9 cellular contexts compared by ENCODE assay signal in genomic region chr4:74376888-74377483, GRCh38. TPM values are rescaled to one million over a fixed set of nuclear protein-coding genes. Genes with fewer than 3 reads are reported as not detected.
DNase-seq lines count a peak whose midpoint lies in the region; ATAC-seq and TF ChIP-seq lines count a peak whose summit lies in the region.
"Had no signal": no experiment of that assay in that cellular context is flagged by ENCODE, and none has a peak within 500 bp of the region (broad histone marks: within the 10 kb centered on the region; RNA-seq: fewer than 3 reads in every experiment).

No MANE protein-coding gene starts in this region.

- POLR2A ChIA-PET in HCT116 (lab: Charles Lee), result interaction anchor here (0.6 to 1.8 kb wide), 9 partner anchors 69 to 294 kb away, joined by 3 to 12 read pairs (median 3); partner anchors contain the start of gene AREG

- H3K9me2 ChIP-seq in HCT116 (ENCODE audit: insufficient read depth), result no peaks in the 10 kb centered on the region

- no peak for TF ChIP-seq POLR2A in HCT116 (IDR thresholded peaks at IDR 0.05; ENCODE audit: borderline replicate concordance, extremely low read depth, insufficient read depth, insufficient read length)

- CTCF ChIA-PET in HCT116 (lab: Charles Lee), result interaction anchor here (0.7 to 2.0 kb wide), 9 partner anchors 9 to 294 kb away, joined by 3 to 10 read pairs (median 4); no protein-coding TSS in a partner anchor

- ATAC-seq in HCT116 (no peak), GM19397 (IDR thresholded peaks at IDR 0.05; ENCODE audit: unreplicated experiment) (no peak)

- 53% methylated on average over 4 of the region's 4 CpGs for WGBS in liver

- no peak overlapping the region for H2AFZ ChIP-seq in HCT116 (ENCODE audit: low read depth, low read length, poor library complexity, severe bottlenecking)

- H3K4me3 ChIP-seq in HCT116 (replicated peaks in 1 of 2; ENCODE audit: low read depth in 1 of 2, low read length in 2 of 2) (no peak overlapping the region), liver (ENCODE audit: low read depth in 1 of 3, low read length in 3 of 3) (no peak overlapping the region)
- H3K4me3 ChIP-seq: SJSA1 had no signal

- peak overlapping the region; percentile 30; the same call in 1 of the 2 replicates for H3K4me2 ChIP-seq in HCT116 (ENCODE audit: low read length)

- H3K36me3 ChIP-seq in HCT116 (ENCODE audit: control insufficient read depth in 1 of 2, insufficient read depth in 2 of 2, low read length in 2 of 2) (peaks cover 29 to 68% of the 10 kb centered on the region in 2 experiments), liver (ENCODE audit: control insufficient read depth in 4 of 4, insufficient read depth in 3 of 4, low read depth in 1 of 4, low read length in 3 of 4) (no peaks in the 10 kb centered on the region)
- H3K36me3 ChIP-seq: SJSA1 had no signal

- peaks cover 53 to 86% of the 10 kb centered on the region in 2 experiments for H3K4me1 ChIP-seq in HCT116 (ENCODE audit: control insufficient read depth in 1 of 2, insufficient read depth in 2 of 2, low read length in 2 of 2)
- H3K4me1 ChIP-seq in liver (ENCODE audit: control insufficient read depth in 4 of 4, insufficient read depth in 4 of 4, low read length in 3 of 4), result no peaks in the 10 kb centered on the region

- H3K27ac ChIP-seq in HCT116 (ENCODE audit: low read depth, low read length) (peak overlapping the region; percentile 94), liver (ENCODE audit: low read depth in 1 of 2, low read length in 2 of 2) (no peak overlapping the region)
- H3K27ac ChIP-seq: SJSA1 had no signal

- peak; percentile 49 for DNase-seq in DMS79 treated with DMSO at 0.1 percent for 48 hours (lab: John Stamatoyannopoulos, UW)
- no peak for DNase-seq in HCT116 (ENCODE audit: low read depth, low spot score)
- DNase-seq in NCI-H510A (lab: John Stamatoyannopoulos, UW), result peak; percentile 0
- peak; percentile 18 for DNase-seq in cerebellar cortex (ENCODE audit: low spot score)
- DNase-seq in NCI-H345 treated with DMSO at 0.1 percent for 48 hours (lab: John Stamatoyannopoulos, UW; ENCODE audit: unreplicated experiment), result no peak
- no peak for DNase-seq in stimulated activated CD4-positive, alpha-beta T cell treated with anti-CD3 and anti-CD28 coated beads, Interleukin-4, amount 100 ng/mL, for 1 hour

- peak in 2 of 3 experiments; percentile 57 to 62; a peak in 4 of 6 replicates for TF ChIP-seq CTCF in HCT116 (IDR thresholded peaks at IDR 0.05 in 2 of 3, conservative IDR thresholded peaks at IDR 0.05 in 1 of 3; ENCODE audit: borderline replicate concordance in 1 of 3, insufficient read depth in 1 of 3, low read depth in 2 of 3, low read length in 2 of 3)
- peak; percentile 51 for TF ChIP-seq CTCF in liver (IDR thresholded peaks at IDR 0.05; ENCODE audit: low read depth, low read length, missing input control)

- H4K20me1 ChIP-seq in HCT116 (ENCODE audit: insufficient read depth), result no peaks in the 10 kb centered on the region; the same call in 1 of the 2 replicates

- H3K27me3 ChIP-seq in HCT116 (ENCODE audit: insufficient read depth, low read length), result no peaks in the 10 kb centered on the region
- no peaks in the 10 kb centered on the region for H3K27me3 ChIP-seq in liver (ENCODE audit: control insufficient read depth in 4 of 4, insufficient read depth in 4 of 4, low read length in 3 of 4)
- H3K27me3 ChIP-seq: SJSA1 had no signal

- RAD21 ChIA-PET in HCT116 (lab: Charles Lee; ENCODE audit: low non-redundant PET in 1 of 2, low total read pairs in 2 of 2, uncharacterized antibody in 2 of 2, unreplicated experiment in 2 of 2), result interaction anchor here (0.7 to 1.2 kb wide), 3 partner anchors 9 to 294 kb away, joined by 3 to 5 read pairs (median 4); no protein-coding TSS in a partner anchor

- intact Hi-C loops in HCT116 (cut with micrococcal nuclease), result loop anchor here (1.0 to 5.0 kb wide), 3 partner anchors 155 to 294 kb away; no protein-coding TSS in a partner anchor

- H3K9me3 ChIP-seq in HCT116 (ENCODE audit: control insufficient read depth in 1 of 2, insufficient read depth in 1 of 2, low read depth in 1 of 2, low read length in 2 of 2), result no peaks in the 10 kb centered on the region
- no peaks in the 10 kb centered on the region for H3K9me3 ChIP-seq in liver (ENCODE audit: control insufficient read depth in 4 of 4, low read length in 3 of 4)
- H3K9me3 ChIP-seq: SJSA1 had no signal

- TF ChIP-seq RAD21 in HCT116 (IDR thresholded peaks at IDR 0.05; ENCODE audit: low read depth) (peak; percentile 76), liver (IDR thresholded peaks at IDR 0.05) (peak; percentile 83 to 85)

- peak overlapping the region; percentile 50; the same call in 1 of the 2 replicates for H3K9ac ChIP-seq in HCT116 (ENCODE audit: low read length)
- no peak overlapping the region for H3K9ac ChIP-seq in liver (ENCODE audit: low read depth in 1 of 2, low read length in 2 of 2)

- BruUV-seq in HCT116 (replicated peaks; lab: Mats Ljungman, UMichigan), result no TSS peak

- peaks cover 96% of the 10 kb centered on the region for H3K79me2 ChIP-seq in HCT116 (ENCODE audit: insufficient read depth, low read length)

TF ChIP-seq in HCT116, 20 proteins besides CTCF, POLR2A, EP300 and RAD21:
- TF ChIP-seq SIN3A (IDR thresholded peaks at IDR 0.05; ENCODE audit: low read depth) (0 out of 2 replicates have a peak, but pooled peaks have one; percentile 6), CEBPB (IDR thresholded peaks at IDR 0.05; ENCODE audit: low read depth) (no peak), MAX (IDR thresholded peaks at IDR 0.05) (peak; percentile 20; the same call in 1 of the 2 replicates)

TF ChIP-seq in liver, 16 proteins besides CTCF, POLR2A, EP300 and RAD21:
- TF ChIP-seq JUND (IDR thresholded peaks at IDR 0.05), result no peak
- TF ChIP-seq FOXA2 (IDR thresholded peaks at IDR 0.05), result no peak
- no peak for TF ChIP-seq SP1 (IDR thresholded peaks at IDR 0.05)
- no peak for TF ChIP-seq GABPA (IDR thresholded peaks at IDR 0.05 in 1 of 2, conservative IDR thresholded peaks at IDR 0.05 in 1 of 2)
- no peak for TF ChIP-seq HNF4A (conservative IDR thresholded peaks at IDR 0.05)
- TF ChIP-seq FOXA1 (IDR thresholded peaks at IDR 0.05), result no peak
- TF ChIP-seq TAF1 (conservative IDR thresholded peaks at IDR 0.05), result no peak
- TF ChIP-seq ATF3 (IDR thresholded peaks at IDR 0.05), result no peak
- TF ChIP-seq REST (IDR thresholded peaks at IDR 0.05), result no peak
- TF ChIP-seq ZBTB33 (IDR thresholded peaks at IDR 0.05), result no peak
- no peak for TF ChIP-seq HNF4G (IDR thresholded peaks at IDR 0.05)
- TF ChIP-seq RXRA (IDR thresholded peaks at IDR 0.05), result no peak
- TF ChIP-seq MAX (IDR thresholded peaks at IDR 0.05), result no peak
- no peak for TF ChIP-seq EGR1 (IDR thresholded peaks at IDR 0.05; ENCODE audit: low read depth in 2 of 2)
- TF ChIP-seq NR2F2 (IDR thresholded peaks at IDR 0.05), result no peak
- TF ChIP-seq YY1 (IDR thresholded peaks at IDR 0.05), result no peak

RNA-seq across cellular contexts. Expression of gene EREG, which starts 12.0 kb away (rescaled TPM):
- total RNA-seq in HCT116 (2021; ENCODE audit: unreplicated experiment) (498 TPM), liver (under 1 TPM in 1 of 2 donors, not detected in 1; 0.51 TPM)
- polyA plus RNA-seq in HCT116 (2012), result 167 and 184 TPM in 2 replicates
- polyA plus RNA-seq in liver, result not detected
- total RNA-seq: SJSA1 had no signal

Comparison
In these comparisons a context has a peak if more than half of its experiments do, and no peak if none do; other contexts are left out.
1. DNase-seq: peak in DMS79 treated with DMSO at 0.1 percent for 48 hours (single experiment), NCI-H510A (single experiment) and cerebellar cortex (single experiment); none in HCT116 (single experiment), NCI-H345 treated with DMSO at 0.1 percent for 48 hours (single experiment) and stimulated activated CD4-positive, alpha-beta T cell treated with anti-CD3 and anti-CD28 coated beads, Interleukin-4, amount 100 ng/mL, for 1 hour (single experiment).
2. RNA of gene EREG, which starts 12.0 kb away (total RNA-seq): 498 TPM in HCT116 (single experiment); 0.51 TPM in liver; every median in the first group is over 100 times any median in the second.